ENCODE assay signal across 2 cellular contexts in the genomic region with DNA sequence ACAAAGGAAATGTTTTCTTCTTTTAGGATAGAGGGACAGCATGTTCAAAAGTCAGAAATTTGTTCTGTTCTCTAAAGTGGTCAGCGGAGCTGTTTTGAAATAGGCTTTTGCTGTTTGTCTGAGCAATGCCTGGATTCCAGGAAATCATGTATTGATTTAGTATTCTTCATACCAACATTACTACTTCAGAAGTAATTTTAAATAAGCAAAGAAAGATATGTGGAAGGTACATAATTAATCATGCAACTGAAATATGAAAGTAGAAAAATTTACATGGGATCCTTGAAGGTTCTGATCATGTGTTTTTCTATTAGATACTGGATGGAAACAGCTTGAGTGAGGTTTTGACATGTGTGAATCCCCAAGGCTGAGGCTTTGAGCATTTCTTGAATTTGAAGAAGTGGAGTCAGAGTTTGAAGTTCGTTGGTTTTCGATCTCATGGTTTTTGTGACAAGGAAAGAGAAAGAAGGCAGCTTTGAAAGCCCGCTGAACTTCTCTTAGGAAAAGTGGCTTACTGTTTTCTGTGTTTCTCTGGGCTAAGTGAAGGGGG.
TF ChIP-seq lines count a peak whose summit lies in the region.

No MANE protein-coding gene starts in this region.

TF ChIP-seq in liver, 16 proteins besides CTCF, POLR2A, EP300 and RAD21 (continued from another document):
- TF ChIP-seq, protein P1, sequence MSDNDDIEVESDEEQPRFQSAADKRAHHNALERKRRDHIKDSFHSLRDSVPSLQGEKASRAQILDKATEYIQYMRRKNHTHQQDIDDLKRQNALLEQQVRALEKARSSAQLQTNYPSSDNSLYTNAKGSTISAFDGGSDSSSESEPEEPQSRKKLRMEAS (IDR thresholded peaks at IDR 0.05): no peak
- TF ChIP-seq NR2F2 (IDR thresholded peaks at IDR 0.05): no peak
- TF ChIP-seq FOXA1 (IDR thresholded peaks at IDR 0.05): no peak
- TF ChIP-seq, protein P2, sequence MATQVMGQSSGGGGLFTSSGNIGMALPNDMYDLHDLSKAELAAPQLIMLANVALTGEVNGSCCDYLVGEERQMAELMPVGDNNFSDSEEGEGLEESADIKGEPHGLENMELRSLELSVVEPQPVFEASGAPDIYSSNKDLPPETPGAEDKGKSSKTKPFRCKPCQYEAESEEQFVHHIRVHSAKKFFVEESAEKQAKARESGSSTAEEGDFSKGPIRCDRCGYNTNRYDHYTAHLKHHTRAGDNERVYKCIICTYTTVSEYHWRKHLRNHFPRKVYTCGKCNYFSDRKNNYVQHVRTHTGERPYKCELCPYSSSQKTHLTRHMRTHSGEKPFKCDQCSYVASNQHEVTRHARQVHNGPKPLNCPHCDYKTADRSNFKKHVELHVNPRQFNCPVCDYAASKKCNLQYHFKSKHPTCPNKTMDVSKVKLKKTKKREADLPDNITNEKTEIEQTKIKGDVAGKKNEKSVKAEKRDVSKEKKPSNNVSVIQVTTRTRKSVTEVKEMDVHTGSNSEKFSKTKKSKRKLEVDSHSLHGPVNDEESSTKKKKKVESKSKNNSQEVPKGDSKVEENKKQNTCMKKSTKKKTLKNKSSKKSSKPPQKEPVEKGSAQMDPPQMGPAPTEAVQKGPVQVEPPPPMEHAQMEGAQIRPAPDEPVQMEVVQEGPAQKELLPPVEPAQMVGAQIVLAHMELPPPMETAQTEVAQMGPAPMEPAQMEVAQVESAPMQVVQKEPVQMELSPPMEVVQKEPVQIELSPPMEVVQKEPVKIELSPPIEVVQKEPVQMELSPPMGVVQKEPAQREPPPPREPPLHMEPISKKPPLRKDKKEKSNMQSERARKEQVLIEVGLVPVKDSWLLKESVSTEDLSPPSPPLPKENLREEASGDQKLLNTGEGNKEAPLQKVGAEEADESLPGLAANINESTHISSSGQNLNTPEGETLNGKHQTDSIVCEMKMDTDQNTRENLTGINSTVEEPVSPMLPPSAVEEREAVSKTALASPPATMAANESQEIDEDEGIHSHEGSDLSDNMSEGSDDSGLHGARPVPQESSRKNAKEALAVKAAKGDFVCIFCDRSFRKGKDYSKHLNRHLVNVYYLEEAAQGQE (IDR thresholded peaks at IDR 0.05): no peak
- no peak for TF ChIP-seq YY1 (IDR thresholded peaks at IDR 0.05)
- TF ChIP-seq GABPA (IDR thresholded peaks at IDR 0.05 in 1 of 2, conservative IDR thresholded peaks at IDR 0.05 in 1 of 2): no peak
- no peak for TF ChIP-seq FOXA2 (IDR thresholded peaks at IDR 0.05)
- TF ChIP-seq, protein P3, sequence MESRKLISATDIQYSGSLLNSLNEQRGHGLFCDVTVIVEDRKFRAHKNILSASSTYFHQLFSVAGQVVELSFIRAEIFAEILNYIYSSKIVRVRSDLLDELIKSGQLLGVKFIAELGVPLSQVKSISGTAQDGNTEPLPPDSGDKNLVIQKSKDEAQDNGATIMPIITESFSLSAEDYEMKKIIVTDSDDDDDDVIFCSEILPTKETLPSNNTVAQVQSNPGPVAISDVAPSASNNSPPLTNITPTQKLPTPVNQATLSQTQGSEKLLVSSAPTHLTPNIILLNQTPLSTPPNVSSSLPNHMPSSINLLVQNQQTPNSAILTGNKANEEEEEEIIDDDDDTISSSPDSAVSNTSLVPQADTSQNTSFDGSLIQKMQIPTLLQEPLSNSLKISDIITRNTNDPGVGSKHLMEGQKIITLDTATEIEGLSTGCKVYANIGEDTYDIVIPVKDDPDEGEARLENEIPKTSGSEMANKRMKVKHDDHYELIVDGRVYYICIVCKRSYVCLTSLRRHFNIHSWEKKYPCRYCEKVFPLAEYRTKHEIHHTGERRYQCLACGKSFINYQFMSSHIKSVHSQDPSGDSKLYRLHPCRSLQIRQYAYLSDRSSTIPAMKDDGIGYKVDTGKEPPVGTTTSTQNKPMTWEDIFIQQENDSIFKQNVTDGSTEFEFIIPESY (IDR thresholded peaks at IDR 0.05): no peak
- TF ChIP-seq TAF1 (conservative IDR thresholded peaks at IDR 0.05): no peak
- TF ChIP-seq JUND (IDR thresholded peaks at IDR 0.05): peak in 1 of 2 donors; percentile 23

TF ChIP-seq in HepG2, 621 proteins besides CTCF, POLR2A, EP300 and RAD21 (continued from another document):
- TF ChIP-seq, protein P4, sequence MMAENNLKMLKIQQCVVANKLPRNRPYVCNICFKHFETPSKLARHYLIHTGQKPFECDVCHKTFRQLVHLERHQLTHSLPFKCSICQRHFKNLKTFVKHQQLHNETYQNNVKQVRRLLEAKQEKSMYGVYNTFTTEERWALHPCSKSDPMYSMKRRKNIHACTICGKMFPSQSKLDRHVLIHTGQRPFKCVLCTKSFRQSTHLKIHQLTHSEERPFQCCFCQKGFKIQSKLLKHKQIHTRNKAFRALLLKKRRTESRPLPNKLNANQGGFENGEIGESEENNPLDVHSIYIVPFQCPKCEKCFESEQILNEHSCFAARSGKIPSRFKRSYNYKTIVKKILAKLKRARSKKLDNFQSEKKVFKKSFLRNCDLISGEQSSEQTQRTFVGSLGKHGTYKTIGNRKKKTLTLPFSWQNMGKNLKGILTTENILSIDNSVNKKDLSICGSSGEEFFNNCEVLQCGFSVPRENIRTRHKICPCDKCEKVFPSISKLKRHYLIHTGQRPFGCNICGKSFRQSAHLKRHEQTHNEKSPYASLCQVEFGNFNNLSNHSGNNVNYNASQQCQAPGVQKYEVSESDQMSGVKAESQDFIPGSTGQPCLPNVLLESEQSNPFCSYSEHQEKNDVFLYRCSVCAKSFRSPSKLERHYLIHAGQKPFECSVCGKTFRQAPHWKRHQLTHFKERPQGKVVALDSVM (CRISPR knock-in tag; IDR thresholded peaks at IDR 0.05): no peak
- TF ChIP-seq, protein P5, sequence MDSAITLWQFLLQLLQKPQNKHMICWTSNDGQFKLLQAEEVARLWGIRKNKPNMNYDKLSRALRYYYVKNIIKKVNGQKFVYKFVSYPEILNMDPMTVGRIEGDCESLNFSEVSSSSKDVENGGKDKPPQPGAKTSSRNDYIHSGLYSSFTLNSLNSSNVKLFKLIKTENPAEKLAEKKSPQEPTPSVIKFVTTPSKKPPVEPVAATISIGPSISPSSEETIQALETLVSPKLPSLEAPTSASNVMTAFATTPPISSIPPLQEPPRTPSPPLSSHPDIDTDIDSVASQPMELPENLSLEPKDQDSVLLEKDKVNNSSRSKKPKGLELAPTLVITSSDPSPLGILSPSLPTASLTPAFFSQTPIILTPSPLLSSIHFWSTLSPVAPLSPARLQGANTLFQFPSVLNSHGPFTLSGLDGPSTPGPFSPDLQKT (CRISPR knock-in tag; IDR thresholded peaks at IDR 0.05; ENCODE audit: borderline replicate concordance): no peak
- TF ChIP-seq ZNF382 (CRISPR knock-in tag; IDR thresholded peaks at IDR 0.05; ENCODE audit: borderline replicate concordance) (no peak), NCOR1 (IDR thresholded peaks at IDR 0.05; ENCODE audit: borderline replicate concordance, low read length) (no peak), ZNF724P (CRISPR knock-in tag; IDR thresholded peaks at IDR 0.05; ENCODE audit: borderline replicate concordance) (no peak), PRPF4 (IDR thresholded peaks at IDR 0.05; ENCODE audit: low read depth, low read length, poor library complexity, severe bottlenecking) (no peak), ZNF501 (CRISPR knock-in tag; IDR thresholded peaks at IDR 0.05) (no peak), ZMAT3 (CRISPR knock-in tag; conservative IDR thresholded peaks at IDR 0.05) (no peak), GTF2F1 (IDR thresholded peaks at IDR 0.05; ENCODE audit: low read length) (no peak), ZNF451 (CRISPR knock-in tag; IDR thresholded peaks at IDR 0.05) (no peak), ZNF24 (IDR thresholded peaks at IDR 0.05) (no peak), RBM22 (optimal IDR thresholded peaks at IDR 0.05; ENCODE audit: low read length) (no peak), ATRX (CRISPR knock-in tag; IDR thresholded peaks at IDR 0.05; ENCODE audit: borderline replicate concordance) (no peak), KLF6 (CRISPR knock-in tag; IDR thresholded peaks at IDR 0.05) (no peak)
- TF ChIP-seq, protein P6, sequence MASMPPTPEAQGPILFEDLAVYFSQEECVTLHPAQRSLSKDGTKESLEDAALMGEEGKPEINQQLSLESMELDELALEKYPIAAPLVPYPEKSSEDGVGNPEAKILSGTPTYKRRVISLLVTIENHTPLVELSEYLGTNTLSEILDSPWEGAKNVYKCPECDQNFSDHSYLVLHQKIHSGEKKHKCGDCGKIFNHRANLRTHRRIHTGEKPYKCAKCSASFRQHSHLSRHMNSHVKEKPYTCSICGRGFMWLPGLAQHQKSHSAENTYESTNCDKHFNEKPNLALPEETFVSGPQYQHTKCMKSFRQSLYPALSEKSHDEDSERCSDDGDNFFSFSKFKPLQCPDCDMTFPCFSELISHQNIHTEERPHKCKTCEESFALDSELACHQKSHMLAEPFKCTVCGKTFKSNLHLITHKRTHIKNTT (CRISPR knock-in tag; IDR thresholded peaks at IDR 0.05): no peak
